In the genomic region with DNA sequence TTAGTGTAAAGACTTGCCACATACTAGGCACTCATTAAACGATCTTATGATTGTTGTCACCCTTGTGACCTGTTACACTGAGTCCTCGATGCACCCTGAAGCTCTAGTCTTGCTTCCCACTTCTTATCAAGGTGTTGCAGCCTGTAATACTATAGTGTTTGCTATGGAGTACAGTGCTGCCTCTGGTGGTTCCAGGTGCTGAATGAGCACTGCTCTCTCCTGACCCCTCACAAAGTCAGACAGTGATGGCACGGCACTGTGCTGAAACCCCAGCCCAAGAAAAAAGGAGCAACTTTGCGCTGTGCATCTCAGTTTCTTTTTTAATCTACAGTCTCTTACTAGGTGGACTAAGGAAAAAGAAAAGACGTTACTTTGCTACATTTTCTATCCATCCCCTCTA, we compare ENCODE assay signal across 17 cellular contexts.
A peak's percentile ranks its signal among the peaks of the same experiment; 100 is the strongest.
DNase-seq lines count a peak whose midpoint lies in the region; ATAC-seq and TF ChIP-seq lines count a peak whose summit lies in the region.
"Had no signal": no experiment of that assay in that cellular context is flagged by ENCODE, and none has a peak within 500 bp of the region (broad histone marks: within the 10 kb centered on the region; RNA-seq: fewer than 3 reads in every experiment).

No MANE protein-coding gene starts in this region.

- H3F3A ChIP-seq in GM23338 (replicated peaks; ENCODE audit: low read depth), result no peaks in the 10 kb centered on the region

- H3K27ac Mint-ChIP-seq in GM23338 (no peak overlapping the region), WTC11 (no peak overlapping the region), endodermal cell (no peak overlapping the region)
- H3K27ac Mint-ChIP-seq: CD4-positive, alpha-beta memory T cell; HFFc6 had no signal

- WGBS in endodermal cell (ENCODE audit: insufficient coverage in 1 of 2, insufficient read length in 1 of 2), 2 experiments, result 64 to 74% methylated on average over 3 to 5 of the region's 5 CpGs

- no peak overlapping the region for H3K4me2 ChIP-seq in GM23338

- DNase-seq in GM23338 (ENCODE audit: low spot score) (peak; percentile 32), H7 (peak; percentile 4), WTC11 (ENCODE audit: low spot score) (no peak), endodermal cell (peak; percentile 50), NCI-H69 (lab: John Stamatoyannopoulos, UW) (no peak), HEK293T (ENCODE audit: extremely low spot score) (no peak), HPDE6-E6E7 (ENCODE audit: extremely low spot score) (no peak)
- DNase-seq: C1 segment of cervical spinal cord; Calu3; CD4-positive, alpha-beta memory T cell; COR-L47; DMS79 treated with DMSO at 0.1 percent for 48 hours; GF-D8; GM23248; HFFc6 had no signal

- H3K9me2 ChIP-seq in GM23338 (ENCODE audit: insufficient read depth), result peaks cover 6% of the 10 kb centered on the region; the same call in 1 of the 2 replicates

- no peak overlapping the region for H2AFZ ChIP-seq in GM23338
- H2AFZ ChIP-seq: GM23248 had no signal

- H3K27ac ChIP-seq in GM23338 (ENCODE audit: low read depth) (no peak overlapping the region), endodermal cell (ENCODE audit: low read depth, low read length) (no peak overlapping the region)
- H3K27ac ChIP-seq: GM23248 had no signal

- no peak overlapping the region for H3K9ac ChIP-seq in endodermal cell (ENCODE audit: extremely low read depth, low read length, poor library complexity, severe bottlenecking)
- H3K9ac ChIP-seq: GM23248 had no signal

- H3K79me2 ChIP-seq in GM23338 (replicated peaks; ENCODE audit: insufficient read depth), result no peaks in the 10 kb centered on the region

- H3K4me1 Mint-ChIP-seq in GM23338 (peaks cover 3% of the 10 kb centered on the region; the same call in 2 of the 3 replicates), WTC11 (peaks cover 6% of the 10 kb centered on the region; the same call in 1 of the 2 replicates), endodermal cell (peaks cover 18% of the 10 kb centered on the region)
- H3K4me1 Mint-ChIP-seq: CD4-positive, alpha-beta memory T cell had no signal

- H3K4me1 ChIP-seq in GM23338 (ENCODE audit: insufficient read depth) (no peaks in the 10 kb centered on the region), endodermal cell (ENCODE audit: control insufficient read depth, insufficient read depth, low read length) (peaks cover 3% of the 10 kb centered on the region)

- POLR2A ChIA-PET in WTC11 (lab: Charles Lee) (no interaction called here), HEK293T (lab: Yijun Ruan, JAX) (no interaction called here)

- no peaks in the 10 kb centered on the region for H3K27me3 ChIP-seq in GM23338 (ENCODE audit: insufficient read depth)
- H3K27me3 ChIP-seq in H7 (ENCODE audit: control insufficient read depth, insufficient read depth, low read length), result no peaks in the 10 kb centered on the region
- H3K27me3 ChIP-seq in endodermal cell (ENCODE audit: control insufficient read depth, insufficient read depth, low read length, poor library complexity, severe bottlenecking), result no peaks in the 10 kb centered on the region

- TF ChIP-seq CTCF in GM23338 (conservative IDR thresholded peaks at IDR 0.05; ENCODE audit: low read depth in 2 of 2) (no peak; a peak in 1 of 4 replicates), WTC11 (IDR thresholded peaks at IDR 0.05) (no peak), endodermal cell (conservative IDR thresholded peaks at IDR 0.05) (peak; percentile 56)

- H3K4me3 ChIP-seq in GM23338 (no peak overlapping the region), H7 (ENCODE audit: insufficient read depth, low read depth, low read length) (no peak overlapping the region), endodermal cell (ENCODE audit: low read length) (no peak overlapping the region)
- H3K4me3 ChIP-seq: GM23248 had no signal

- H3K9me3 ChIP-seq in endodermal cell (ENCODE audit: control insufficient read depth, low read length), result no peaks in the 10 kb centered on the region

- no peaks in the 10 kb centered on the region for H3K36me3 ChIP-seq in GM23338 (ENCODE audit: insufficient read depth)
- no peaks in the 10 kb centered on the region for H3K36me3 ChIP-seq in H7 (replicated peaks; ENCODE audit: control insufficient read depth, insufficient read depth, low read length)
- no peaks in the 10 kb centered on the region for H3K36me3 ChIP-seq in endodermal cell (ENCODE audit: control insufficient read depth, insufficient read depth, low read length)

- no peaks in the 10 kb centered on the region for H3K36me3 Mint-ChIP-seq in GM23338 (ENCODE audit: low read depth)
- no peaks in the 10 kb centered on the region for H3K36me3 Mint-ChIP-seq in WTC11
- H3K36me3 Mint-ChIP-seq in endodermal cell (ENCODE audit: low read depth), result peaks cover 2% of the 10 kb centered on the region
- H3K36me3 Mint-ChIP-seq: CD4-positive, alpha-beta memory T cell had no signal

- ATAC-seq in GM23338 (peak; percentile 83), WTC11 (peak; percentile 91), GM21576 (IDR thresholded peaks at IDR 0.05; ENCODE audit: unreplicated experiment) (no peak)
- ATAC-seq: HCT116 had no signal

- H3K9me3 Mint-ChIP-seq in GM23338, result no peaks in the 10 kb centered on the region
- peaks cover 8% of the 10 kb centered on the region; the same call in 1 of the 2 replicates for H3K9me3 Mint-ChIP-seq in WTC11
- no peaks in the 10 kb centered on the region for H3K9me3 Mint-ChIP-seq in endodermal cell
- H3K9me3 Mint-ChIP-seq: CD4-positive, alpha-beta memory T cell; HFFc6 had no signal

- no peaks in the 10 kb centered on the region for H4K20me1 ChIP-seq in GM23338 (replicated peaks; ENCODE audit: insufficient read depth)

- H3K27me3 Mint-ChIP-seq in GM23338 (ENCODE audit: insufficient read depth, low read depth, poor library complexity) (no peaks in the 10 kb centered on the region), WTC11 (ENCODE audit: low read depth) (no peaks in the 10 kb centered on the region), endodermal cell (ENCODE audit: insufficient read depth) (no peaks in the 10 kb centered on the region)
- H3K27me3 Mint-ChIP-seq: CD4-positive, alpha-beta memory T cell had no signal

- no peak overlapping the region for H3K4me3 Mint-ChIP-seq in GM23338
- H3K4me3 Mint-ChIP-seq in WTC11, result no peak overlapping the region
- no peak overlapping the region for H3K4me3 Mint-ChIP-seq in endodermal cell
- H3K4me3 Mint-ChIP-seq: CD4-positive, alpha-beta memory T cell; HFFc6 had no signal

- CTCF ChIA-PET in WTC11 (lab: Charles Lee) (interaction anchor here (0.6 to 1.2 kb wide), 2 partner anchors 85 to 769 kb away, joined by 3 to 4 read pairs; no protein-coding TSS in a partner anchor), HEK293T (lab: Yijun Ruan, JAX) (no interaction called here)

TF ChIP-seq in GM23338, 12 proteins besides CTCF, POLR2A, EP300 and RAD21 (continues in another document):
- TF ChIP-seq ZNF331 (CRISPR knock-in tag; IDR thresholded peaks at IDR 0.05; ENCODE audit: low read depth), result no peak
- no peak for TF ChIP-seq EZH2phosphoT487 (IDR thresholded peaks at IDR 0.05; ENCODE audit: unreplicated experiment)
- TF ChIP-seq, protein P1, sequence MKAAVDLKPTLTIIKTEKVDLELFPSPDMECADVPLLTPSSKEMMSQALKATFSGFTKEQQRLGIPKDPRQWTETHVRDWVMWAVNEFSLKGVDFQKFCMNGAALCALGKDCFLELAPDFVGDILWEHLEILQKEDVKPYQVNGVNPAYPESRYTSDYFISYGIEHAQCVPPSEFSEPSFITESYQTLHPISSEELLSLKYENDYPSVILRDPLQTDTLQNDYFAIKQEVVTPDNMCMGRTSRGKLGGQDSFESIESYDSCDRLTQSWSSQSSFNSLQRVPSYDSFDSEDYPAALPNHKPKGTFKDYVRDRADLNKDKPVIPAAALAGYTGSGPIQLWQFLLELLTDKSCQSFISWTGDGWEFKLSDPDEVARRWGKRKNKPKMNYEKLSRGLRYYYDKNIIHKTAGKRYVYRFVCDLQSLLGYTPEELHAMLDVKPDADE (IDR thresholded peaks at IDR 0.05), result no peak
- no peak for TF ChIP-seq STAT1 (IDR thresholded peaks at IDR 0.05; ENCODE audit: unreplicated experiment)
- no peak for TF ChIP-seq JUNB (IDR thresholded peaks at IDR 0.05; ENCODE audit: unreplicated experiment)
- no peak for TF ChIP-seq ZNF114 (CRISPR knock-in tag; IDR thresholded peaks at IDR 0.05)

TF ChIP-seq in WTC11, 78 proteins besides CTCF, POLR2A, EP300 and RAD21 (continues in another document):
- TF ChIP-seq GABPB1 (CRISPR knock-in tag; IDR thresholded peaks at IDR 0.05) (no peak), SP1 (CRISPR knock-in tag; conservative IDR thresholded peaks at IDR 0.05) (no peak), SOX15 (CRISPR knock-in tag; IDR thresholded peaks at IDR 0.05) (no peak)
- TF ChIP-seq, protein P2, sequence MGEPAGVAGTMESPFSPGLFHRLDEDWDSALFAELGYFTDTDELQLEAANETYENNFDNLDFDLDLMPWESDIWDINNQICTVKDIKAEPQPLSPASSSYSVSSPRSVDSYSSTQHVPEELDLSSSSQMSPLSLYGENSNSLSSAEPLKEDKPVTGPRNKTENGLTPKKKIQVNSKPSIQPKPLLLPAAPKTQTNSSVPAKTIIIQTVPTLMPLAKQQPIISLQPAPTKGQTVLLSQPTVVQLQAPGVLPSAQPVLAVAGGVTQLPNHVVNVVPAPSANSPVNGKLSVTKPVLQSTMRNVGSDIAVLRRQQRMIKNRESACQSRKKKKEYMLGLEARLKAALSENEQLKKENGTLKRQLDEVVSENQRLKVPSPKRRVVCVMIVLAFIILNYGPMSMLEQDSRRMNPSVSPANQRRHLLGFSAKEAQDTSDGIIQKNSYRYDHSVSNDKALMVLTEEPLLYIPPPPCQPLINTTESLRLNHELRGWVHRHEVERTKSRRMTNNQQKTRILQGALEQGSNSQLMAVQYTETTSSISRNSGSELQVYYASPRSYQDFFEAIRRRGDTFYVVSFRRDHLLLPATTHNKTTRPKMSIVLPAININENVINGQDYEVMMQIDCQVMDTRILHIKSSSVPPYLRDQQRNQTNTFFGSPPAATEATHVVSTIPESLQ (CRISPR knock-in tag; IDR thresholded peaks at IDR 0.05), result no peak

TF ChIP-seq in HEK293T, 16 proteins besides CTCF, POLR2A, EP300 and RAD21:
- no peak for TF ChIP-seq ZNF384 (IDR thresholded peaks at IDR 0.05)
- no peak for TF ChIP-seq BHLHE40 (IDR thresholded peaks at IDR 0.05; ENCODE audit: borderline replicate concordance)
- no peak for TF ChIP-seq FOXM1 (IDR thresholded peaks at IDR 0.05; ENCODE audit: borderline replicate concordance)
- no peak for TF ChIP-seq L3MBTL2 (conservative IDR thresholded peaks at IDR 0.05)
- no peak for TF ChIP-seq HDGF (IDR thresholded peaks at IDR 0.05; ENCODE audit: borderline replicate concordance)
- no peak for TF ChIP-seq FOXA1 (IDR thresholded peaks at IDR 0.05)
- no peak for TF ChIP-seq TARDBP (IDR thresholded peaks at IDR 0.05)
- no peak for TF ChIP-seq CTBP1 (IDR thresholded peaks at IDR 0.05; ENCODE audit: borderline replicate concordance)

Comparison
In these comparisons a context has a peak if more than half of its experiments do, and no peak if none do; other contexts are left out.
1. DNase-seq: peak in GM23338 (single experiment), H7 (single experiment) and endodermal cell (single experiment); none in WTC11 (single experiment), NCI-H69 (single experiment), HEK293T (single experiment) and HPDE6-E6E7 (single experiment).